Comparison of ENCODE assay signal across 25 cellular contexts in the genomic region with DNA sequence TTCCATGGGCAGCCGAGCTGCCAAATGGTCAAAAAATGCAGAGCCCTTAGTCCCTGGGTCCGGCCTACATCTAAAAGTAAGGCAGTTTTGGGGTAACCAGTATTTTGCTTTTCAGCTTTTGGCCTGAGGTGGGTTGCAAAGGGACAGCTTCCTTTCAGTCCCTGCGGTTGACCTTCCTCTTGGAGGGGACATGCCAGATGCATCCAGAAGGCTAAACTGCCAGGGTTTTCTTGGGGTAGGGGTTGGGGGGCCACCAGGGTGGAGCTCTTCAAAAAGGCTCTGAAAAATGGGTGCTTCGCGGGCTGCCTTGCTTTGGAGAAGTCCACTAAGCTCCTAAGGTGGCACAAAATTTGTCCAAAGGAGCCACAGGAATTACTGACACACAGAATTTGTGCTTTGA.
"Had no signal": no experiment of that assay in that cellular context is flagged by ENCODE, and none has a peak within 500 bp of the region (broad histone marks: within the 10 kb centered on the region; RNA-seq: fewer than 3 reads in every experiment).

No MANE protein-coding gene starts in this region.

- H3K9me3 Mint-ChIP-seq: nephron had no signal

- H3K4me1 ChIP-seq: colonic mucosa, esophagus squamous epithelium, right lobe of liver, suprapubic skin, transverse colon, upper lobe of right lung, uterus had no signal

- H3K36me3 ChIP-seq: colonic mucosa, ovary, right lobe of liver, suprapubic skin, transverse colon, upper lobe of right lung, uterus had no signal

- H3K9me3 ChIP-seq: colonic mucosa, esophagus squamous epithelium, ovary, right lobe of liver, suprapubic skin, transverse colon, upper lobe of right lung, uterus had no signal

- H3K27me3 Mint-ChIP-seq: memory B cell; naive thymus-derived CD4-positive, alpha-beta T cell; stimulated activated naive CD8-positive, alpha-beta T cell treated with anti-CD3 and anti-CD28 coated beads, Interleukin-15, amount 100 ng/mL, for 72 hours had no signal

- H3K27me3 ChIP-seq: colonic mucosa, esophagus squamous epithelium, ovary, right lobe of liver, suprapubic skin, transverse colon, upper lobe of right lung, uterus had no signal

- H3K4me3 ChIP-seq: colonic mucosa, esophagus squamous epithelium, lung, ovary, right lobe of liver, suprapubic skin, transverse colon, upper lobe of right lung, uterus had no signal

- DNase-seq: colonic mucosa; dermis blood vessel endothelial cell; effector memory CD4-positive, alpha-beta T cell; erythroblast; esophagus squamous epithelium; foreskin melanocyte; hypothalamus; midbrain; naive thymus-derived CD4-positive, alpha-beta T cell; occipital lobe; ovary; right lobe of liver; small intestine; stimulated activated CD4-positive, alpha-beta T cell treated with anti-CD3 and anti-CD28 coated beads, Interleukin-15, amount 100 ng/mL, for 24 hours; stimulated activated CD4-positive, alpha-beta T cell treated with anti-CD3 and anti-CD28 coated beads, Interleukin-2, amount 100 ng/mL, for 48 hours; stimulated activated naive CD4-positive, alpha-beta T cell; stimulated activated naive CD8-positive, alpha-beta T cell treated with anti-CD3 and anti-CD28 coated beads, Interleukin-15, amount 100 ng/mL, for 72 hours; transverse colon; uterus had no signal

- H3K4me3 Mint-ChIP-seq: memory B cell; naive thymus-derived CD4-positive, alpha-beta T cell; nephron; stimulated activated naive CD8-positive, alpha-beta T cell treated with anti-CD3 and anti-CD28 coated beads, Interleukin-15, amount 100 ng/mL, for 72 hours had no signal

- H3K27ac Mint-ChIP-seq: memory B cell, nephron had no signal

- ATAC-seq: left lobe of liver; naive thymus-derived CD4-positive, alpha-beta T cell; stimulated activated naive CD8-positive, alpha-beta T cell treated with anti-CD3 and anti-CD28 coated beads, Interleukin-15, amount 100 ng/mL, for 72 hours; upper lobe of right lung had no signal

- H3K27ac ChIP-seq: colonic mucosa, esophagus squamous epithelium, ovary, right lobe of liver, suprapubic skin, transverse colon, upper lobe of right lung, uterus had no signal
